Comparison of ENCODE assay signal across 35 cellular contexts in the genomic region with DNA sequence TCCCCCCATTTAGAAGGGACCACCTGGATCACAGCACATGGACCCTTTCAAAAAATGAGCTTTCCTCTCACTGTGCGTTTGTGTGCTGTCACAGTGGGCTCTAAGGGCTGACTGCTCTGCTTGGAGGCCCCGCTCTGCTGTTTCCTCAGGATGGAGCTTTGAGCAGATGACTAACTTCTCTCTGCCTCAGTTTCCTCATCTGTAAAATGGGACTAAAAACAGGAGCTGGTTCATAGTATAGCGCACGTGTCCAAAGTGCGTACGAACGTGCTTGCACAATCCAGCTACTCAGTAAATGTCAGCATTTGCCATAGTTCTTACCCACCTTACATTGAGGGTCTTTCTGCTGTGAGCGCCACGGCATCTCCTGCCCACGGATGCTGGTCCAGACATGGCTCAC. TPM values are rescaled to one million over a fixed set of nuclear protein-coding genes. Genes with fewer than 3 reads are reported as not detected.
"Had no signal": no experiment of that assay in that cellular context is flagged by ENCODE, and none has a peak within 500 bp of the region (broad histone marks: within the 10 kb centered on the region; RNA-seq: fewer than 3 reads in every experiment).

No MANE protein-coding gene starts in this region.

- H3K4me3 Mint-ChIP-seq: activated CD4-positive, alpha-beta memory T cell treated with anti-CD3 and anti-CD28 coated beads, Interleukin-2, amount 10 ng/mL, durations not matched to agents 7 days and 5 days; activated CD4-positive, alpha-beta T cell treated with anti-CD3 and anti-CD28 coated beads for 36 hours; activated CD4-positive, alpha-beta T cell treated with anti-CD3 and anti-CD28 coated beads, Interleukin-2, amount 10 ng/mL, durations not matched to agents 7 days and 5 days; activated CD8-positive, alpha-beta memory T cell treated with anti-CD3 and anti-CD28 coated beads, Interleukin-2, amount 10 ng/mL, durations not matched to agents 7 days and 5 days; activated CD8-positive, alpha-beta T cell treated with anti-CD3 and anti-CD28 coated beads, Interleukin-2, amount 10 ng/mL, durations not matched to agents 7 days and 5 days; activated naive CD4-positive, alpha-beta T cell treated with anti-CD3 and anti-CD28 coated beads, Interleukin-2, amount 10 ng/mL, durations not matched to agents 7 days and 5 days; activated naive CD4-positive, alpha-beta T cell treated with anti-CD3 and anti-CD28 coated beads, Interleukin-2, amount 50 U/mL, for 24 hours; activated naive CD8-positive, alpha-beta T cell; activated naive CD8-positive, alpha-beta T cell treated with anti-CD3 and anti-CD28 coated beads, Interleukin-2, amount 10 ng/mL, durations not matched to agents 7 days and 5 days; activated naive CD8-positive, alpha-beta T cell treated with anti-CD3 and anti-CD28 coated beads, Interleukin-2, amount 50 U/mL, for 24 hours; activated T-cell treated with anti-CD3 and anti-CD28 coated beads, Interleukin-2, amount 50 U/mL, for 24 hours; central memory CD8-positive, alpha-beta T cell; T-cell; T-helper 17 cell; WTC11 had no signal

- H3K27ac Mint-ChIP-seq: activated CD4-positive, alpha-beta memory T cell treated with anti-CD3 and anti-CD28 coated beads, Interleukin-2, amount 10 ng/mL, durations not matched to agents 7 days and 5 days; activated CD4-positive, alpha-beta T cell treated with anti-CD3 and anti-CD28 coated beads for 36 hours; activated CD4-positive, alpha-beta T cell treated with anti-CD3 and anti-CD28 coated beads, Interleukin-2, amount 10 ng/mL, durations not matched to agents 7 days and 5 days; activated CD8-positive, alpha-beta memory T cell treated with anti-CD3 and anti-CD28 coated beads, Interleukin-2, amount 10 ng/mL, durations not matched to agents 7 days and 5 days; activated CD8-positive, alpha-beta T cell treated with anti-CD3 and anti-CD28 coated beads, Interleukin-2, amount 10 ng/mL, durations not matched to agents 7 days and 5 days; activated naive CD4-positive, alpha-beta T cell treated with anti-CD3 and anti-CD28 coated beads, Interleukin-2, amount 10 ng/mL, durations not matched to agents 7 days and 5 days; activated naive CD4-positive, alpha-beta T cell treated with anti-CD3 and anti-CD28 coated beads, Interleukin-2, amount 50 U/mL, for 24 hours; activated naive CD8-positive, alpha-beta T cell; activated naive CD8-positive, alpha-beta T cell treated with anti-CD3 and anti-CD28 coated beads, Interleukin-2, amount 10 ng/mL, durations not matched to agents 7 days and 5 days; activated naive CD8-positive, alpha-beta T cell treated with anti-CD3 and anti-CD28 coated beads, Interleukin-2, amount 50 U/mL, for 24 hours; activated T-cell treated with anti-CD3 and anti-CD28 coated beads, Interleukin-2, amount 50 U/mL, for 24 hours; activated T-helper 2 cell treated with anti-CD3 and anti-CD28 coated beads, Interferon-gamma antibody, Interleukin-2, Interleukin-4, amounts not matched to agents 10 μg/mL and 5 μg/mL and 100 μg/mL, durations not matched to agents 14 hours and 24 hours and 36 hours; T-helper 17 cell; WTC11 had no signal

- ATAC-seq: activated CD4-positive, alpha-beta T cell treated with anti-CD3 and anti-CD28 coated beads for 36 hours; activated CD4-positive, CD25-positive, alpha-beta regulatory T cell treated with anti-CD3 and anti-CD28 coated beads, Interleukin-2, amount 50 U/mL, for 24 hours; activated CD8-positive, alpha-beta memory T cell treated with anti-CD3 and anti-CD28 coated beads, Interleukin-2, amount 10 ng/mL, durations not matched to agents 7 days and 5 days; activated CD8-positive, alpha-beta T cell treated with anti-CD3 and anti-CD28 coated beads, Interleukin-2, amount 10 ng/mL, durations not matched to agents 7 days and 5 days; activated naive CD8-positive, alpha-beta T cell treated with anti-CD3 and anti-CD28 coated beads, Interleukin-2, amount 50 U/mL, for 24 hours; body of pancreas; T-cell; T-helper 17 cell; WTC11 had no signal

- H3K27ac ChIP-seq: ascending aorta, body of pancreas, brain microvascular endothelial cell, breast epithelium, WERI-Rb-1 had no signal

- H3K27me3 Mint-ChIP-seq: activated CD4-positive, alpha-beta memory T cell treated with anti-CD3 and anti-CD28 coated beads, Interleukin-2, amount 10 ng/mL, durations not matched to agents 7 days and 5 days; activated CD4-positive, alpha-beta T cell treated with anti-CD3 and anti-CD28 coated beads for 36 hours; activated CD4-positive, alpha-beta T cell treated with anti-CD3 and anti-CD28 coated beads, Interleukin-2, amount 10 ng/mL, durations not matched to agents 7 days and 5 days; activated CD8-positive, alpha-beta memory T cell treated with anti-CD3 and anti-CD28 coated beads, Interleukin-2, amount 10 ng/mL, durations not matched to agents 7 days and 5 days; activated naive CD4-positive, alpha-beta T cell treated with anti-CD3 and anti-CD28 coated beads, Interleukin-2, amount 10 ng/mL, durations not matched to agents 7 days and 5 days; activated naive CD4-positive, alpha-beta T cell treated with anti-CD3 and anti-CD28 coated beads, Interleukin-2, amount 50 U/mL, for 24 hours; activated naive CD8-positive, alpha-beta T cell; activated naive CD8-positive, alpha-beta T cell treated with anti-CD3 and anti-CD28 coated beads, Interleukin-2, amount 10 ng/mL, durations not matched to agents 7 days and 5 days; activated naive CD8-positive, alpha-beta T cell treated with anti-CD3 and anti-CD28 coated beads, Interleukin-2, amount 50 U/mL, for 24 hours; activated T-cell treated with anti-CD3 and anti-CD28 coated beads, Interleukin-2, amount 50 U/mL, for 24 hours; central memory CD8-positive, alpha-beta T cell; T-cell; T-helper 17 cell had no signal

- H3K4me3 ChIP-seq: ascending aorta, body of pancreas, breast epithelium had no signal

- H3K9me3 Mint-ChIP-seq: activated CD4-positive, alpha-beta memory T cell treated with anti-CD3 and anti-CD28 coated beads, Interleukin-2, amount 10 ng/mL, durations not matched to agents 7 days and 5 days; activated CD4-positive, alpha-beta T cell treated with anti-CD3 and anti-CD28 coated beads, Interleukin-2, amount 10 ng/mL, durations not matched to agents 7 days and 5 days; activated naive CD4-positive, alpha-beta T cell treated with anti-CD3 and anti-CD28 coated beads, Interleukin-2, amount 10 ng/mL, durations not matched to agents 7 days and 5 days; activated naive CD4-positive, alpha-beta T cell treated with anti-CD3 and anti-CD28 coated beads, Interleukin-2, amount 50 U/mL, for 24 hours; activated naive CD8-positive, alpha-beta T cell treated with anti-CD3 and anti-CD28 coated beads, Interleukin-2, amount 10 ng/mL, durations not matched to agents 7 days and 5 days; activated naive CD8-positive, alpha-beta T cell treated with anti-CD3 and anti-CD28 coated beads, Interleukin-2, amount 50 U/mL, for 24 hours; activated T-cell treated with anti-CD3 and anti-CD28 coated beads, Interleukin-2, amount 50 U/mL, for 24 hours; activated T-helper 2 cell treated with anti-CD3 and anti-CD28 coated beads, Interferon-gamma antibody, Interleukin-2, Interleukin-4, amounts not matched to agents 10 μg/mL and 5 μg/mL and 100 μg/mL, durations not matched to agents 14 hours and 24 hours and 36 hours; central memory CD8-positive, alpha-beta T cell; T-cell; WTC11 had no signal

- H3K27me3 ChIP-seq: ascending aorta, body of pancreas, brain microvascular endothelial cell, breast epithelium had no signal

- DNase-seq: activated CD4-positive, alpha-beta memory T cell treated with anti-CD3 and anti-CD28 coated beads, Interleukin-2, amount 10 ng/mL, durations not matched to agents 7 days and 5 days; activated CD4-positive, alpha-beta T cell treated with anti-CD3 and anti-CD28 coated beads for 1 hour; activated CD4-positive, alpha-beta T cell treated with anti-CD3 and anti-CD28 coated beads for 36 hours; activated CD4-positive, alpha-beta T cell treated with anti-CD3 and anti-CD28 coated beads for 48 hours; activated CD4-positive, alpha-beta T cell treated with anti-CD3 and anti-CD28 coated beads, Interleukin-2, amount 10 ng/mL, durations not matched to agents 7 days and 5 days; activated CD4-positive, alpha-beta T cell treated with anti-CD3 and anti-CD28 coated beads, Interleukin-2, amount 50 U/mL, for 48 hours; activated CD4-positive, CD25-positive, alpha-beta regulatory T cell; activated CD8-positive, alpha-beta memory T cell treated with anti-CD3 and anti-CD28 coated beads for 24 hours; activated CD8-positive, alpha-beta memory T cell treated with anti-CD3 and anti-CD28 coated beads, Interleukin-2, amount 10 ng/mL, durations not matched to agents 7 days and 5 days; activated CD8-positive, alpha-beta memory T cell treated with anti-CD3 and anti-CD28 coated beads, Interleukin-2, amount 50 U/mL, for 48 hours; activated CD8-positive, alpha-beta T cell treated with anti-CD3 and anti-CD28 coated beads, Interleukin-2, amount 10 ng/mL, durations not matched to agents 7 days and 5 days; activated effector memory CD4-positive, alpha-beta T cell treated with Interleukin-2 at 50 U/mL for 16 hours; activated gamma-delta T cell; activated naive CD4-positive, alpha-beta T cell treated with anti-CD3 and anti-CD28 coated beads, Interleukin-2, amount 10 ng/mL, durations not matched to agents 7 days and 5 days; activated naive CD4-positive, alpha-beta T cell treated with Interleukin-2 at 50 U/mL for 16 hours; activated naive CD8-positive, alpha-beta T cell treated with anti-CD3 and anti-CD28 coated beads, Interleukin-2, amount 10 ng/mL, durations not matched to agents 7 days and 5 days; activated naive CD8-positive, alpha-beta T cell treated with anti-CD3 and anti-CD28 coated beads, Interleukin-2, amount 50 U/mL, for 24 hours; activated T-cell treated with anti-CD3 and anti-CD28 coated beads, Interleukin-2, amount 50 U/mL, for 24 hours; activated T-cell treated with anti-CD3 and anti-CD28 coated beads, Interleukin-2, amount 50 U/mL, for 48 hours; amygdala; anterior cingulate cortex; body of pancreas; cerebellar nuclear complex; T-cell; T-helper 17 cell; WERI-Rb-1 had no signal

- H3K9me3 ChIP-seq: ascending aorta, body of pancreas, breast epithelium had no signal

- H3K4me1 ChIP-seq: ascending aorta, body of pancreas, breast epithelium had no signal

- H3K4me1 Mint-ChIP-seq: activated CD4-positive, alpha-beta memory T cell treated with anti-CD3 and anti-CD28 coated beads, Interleukin-2, amount 10 ng/mL, durations not matched to agents 7 days and 5 days; central memory CD8-positive, alpha-beta T cell; WTC11 had no signal

RNA-seq across cellular contexts. Expression of gene DNAH10, which starts 12.7 kb away (rescaled TPM):
- total RNA-seq: ascending aorta had no signal
